In genomic region chr14:55277972-55278740, GRCh38 we compare ENCODE assay signal across 9 cellular contexts. TPM values are rescaled to one million over a fixed set of nuclear protein-coding genes. Genes with fewer than 3 reads are reported as not detected.
DNase-seq lines count a peak whose midpoint lies in the region; ATAC-seq and FAIRE-seq lines count a peak whose summit lies in the region.
"Had no signal": no experiment of that assay in that cellular context is flagged by ENCODE, and none has a peak within 500 bp of the region (broad histone marks: within the 10 kb centered on the region; RNA-seq: fewer than 3 reads in every experiment).

No MANE protein-coding gene starts in this region.

- peak; percentile 89 for ATAC-seq in HG03159 (IDR thresholded peaks at IDR 0.05; ENCODE audit: unreplicated experiment)

- peak overlapping the region; percentile 40 for H3K27ac Mint-ChIP-seq in activated T-helper 1 cell treated with anti-CD3 and anti-CD28 coated beads, Interleukin-12 subunit alpha, Interleukin-12 subunit beta, Interleukin-2, Interleukin-4 antibody, amounts not matched to agents 30 ng/mL and 10 ng/mL and 1 ng/mL, durations not matched to agents 14 hours and 24 hours and 36 hours

- intact Hi-C loops in activated T-helper 1 cell treated with anti-CD3 and anti-CD28 coated beads, Interleukin-12 subunit alpha, Interleukin-12 subunit beta, Interleukin-2, Interleukin-4 antibody, amounts not matched to agents 30 ng/mL and 10 ng/mL and 1 ng/mL, durations not matched to agents 14 hours and 24 hours and 36 hours (cut with micrococcal nuclease) = loop anchor here (10.0 kb wide), 1 partner anchor 223 kb away; the partner anchor contains the start of gene MAPK1IP1L

- peaks cover 49% of the 10 kb centered on the region for H3K4me1 Mint-ChIP-seq in activated T-helper 1 cell treated with anti-CD3 and anti-CD28 coated beads, Interleukin-12 subunit alpha, Interleukin-12 subunit beta, Interleukin-2, Interleukin-4 antibody, amounts not matched to agents 30 ng/mL and 10 ng/mL and 1 ng/mL, durations not matched to agents 14 hours and 24 hours and 36 hours (ENCODE audit: low read depth)

- no peaks in the 10 kb centered on the region for H3K27me3 Mint-ChIP-seq in activated T-helper 1 cell treated with anti-CD3 and anti-CD28 coated beads, Interleukin-12 subunit alpha, Interleukin-12 subunit beta, Interleukin-2, Interleukin-4 antibody, amounts not matched to agents 30 ng/mL and 10 ng/mL and 1 ng/mL, durations not matched to agents 14 hours and 24 hours and 36 hours (ENCODE audit: insufficient read depth)

- DNase-seq in AML-193 (lab: John Stamatoyannopoulos, UW) = peak; percentile 73 to 75
- peak; percentile 29 for DNase-seq in GM19239 (ENCODE audit: insufficient read length, low spot score)
- DNase-seq in activated T-helper 1 cell treated with anti-CD3 and anti-CD28 coated beads, Interleukin-12 subunit alpha, Interleukin-12 subunit beta, Interleukin-2, Interleukin-4 antibody, amounts not matched to agents 30 ng/mL and 10 ng/mL and 1 ng/mL, durations not matched to agents 14 hours and 24 hours and 36 hours (ENCODE audit: low spot score) = no peak
- no peak for DNase-seq in NCI-H1417 treated with DMSO at 0.1 percent for 48 hours (lab: John Stamatoyannopoulos, UW)
- no peak for DNase-seq in NCI-H748 (lab: John Stamatoyannopoulos, UW; ENCODE audit: unreplicated experiment)
- DNase-seq in activated effector memory CD4-positive, alpha-beta T cell treated with anti-CD3 and anti-CD28 coated beads, Interleukin-2, amount 50 U/mL, for 16 hours = no peak
- no peak for DNase-seq in NCI-H1436 (lab: John Stamatoyannopoulos, UW)

- peak; percentile 98 for FAIRE-seq in GM19239 (lab: Jason Lieb, UNC)
- FAIRE-seq: G401.6 had no signal

- H3K9me3 Mint-ChIP-seq in activated T-helper 1 cell treated with anti-CD3 and anti-CD28 coated beads, Interleukin-12 subunit alpha, Interleukin-12 subunit beta, Interleukin-2, Interleukin-4 antibody, amounts not matched to agents 30 ng/mL and 10 ng/mL and 1 ng/mL, durations not matched to agents 14 hours and 24 hours and 36 hours = no peaks in the 10 kb centered on the region

- peak overlapping the region; percentile 8 for H3K4me3 Mint-ChIP-seq in activated T-helper 1 cell treated with anti-CD3 and anti-CD28 coated beads, Interleukin-12 subunit alpha, Interleukin-12 subunit beta, Interleukin-2, Interleukin-4 antibody, amounts not matched to agents 30 ng/mL and 10 ng/mL and 1 ng/mL, durations not matched to agents 14 hours and 24 hours and 36 hours

- peaks cover 13% of the 10 kb centered on the region for H3K36me3 Mint-ChIP-seq in activated T-helper 1 cell treated with anti-CD3 and anti-CD28 coated beads, Interleukin-12 subunit alpha, Interleukin-12 subunit beta, Interleukin-2, Interleukin-4 antibody, amounts not matched to agents 30 ng/mL and 10 ng/mL and 1 ng/mL, durations not matched to agents 14 hours and 24 hours and 36 hours (ENCODE audit: low read depth)

RNA-seq across cellular contexts. Expression of gene FBXO34, which starts 6.9 kb away (rescaled TPM):
- total RNA-seq in activated T-helper 1 cell treated with anti-CD3 and anti-CD28 coated beads, Interleukin-12 subunit alpha, Interleukin-12 subunit beta, Interleukin-2, Interleukin-4 antibody, amounts not matched to agents 30 ng/mL and 10 ng/mL and 1 ng/mL, durations not matched to agents 14 hours and 24 hours and 36 hours = 24.7 and 26.6 TPM in 2 replicates

Comparison
In these comparisons a context has a peak if more than half of its experiments do, and no peak if none do; other contexts are left out.
1. DNase-seq: peak in AML-193 (2 of 2) and GM19239 (single experiment); none in activated T-helper 1 cell treated with anti-CD3 and anti-CD28 coated beads, Interleukin-12 subunit alpha, Interleukin-12 subunit beta, Interleukin-2, Interleukin-4 antibody, amounts not matched to agents 30 ng/mL and 10 ng/mL and 1 ng/mL, durations not matched to agents 14 hours and 24 hours and 36 hours (single experiment), NCI-H1417 treated with DMSO at 0.1 percent for 48 hours (single experiment), NCI-H748 (single experiment), activated effector memory CD4-positive, alpha-beta T cell treated with anti-CD3 and anti-CD28 coated beads, Interleukin-2, amount 50 U/mL, for 16 hours (single experiment) and NCI-H1436 (single experiment).